Comparison of ENCODE assay signal across 10 cellular contexts in genomic region chr1:183871142-183871541, GRCh38.
DNase-seq lines count a peak whose midpoint lies in the region; ATAC-seq and TF ChIP-seq lines count a peak whose summit lies in the region.
"Had no signal": no experiment of that assay in that cellular context is flagged by ENCODE, and none has a peak within 500 bp of the region (broad histone marks: within the 10 kb centered on the region; RNA-seq: fewer than 3 reads in every experiment).

No MANE protein-coding gene starts in this region.

- peaks cover 10% of the 10 kb centered on the region for H3K36me3 Mint-ChIP-seq in type B pancreatic cell

- H2AFZ ChIP-seq in HCT116 (ENCODE audit: low read depth, low read length, poor library complexity, severe bottlenecking) (no peak overlapping the region), smooth muscle cell (ENCODE audit: low read depth) (no peak overlapping the region)

- TF ChIP-seq POLR2A in HCT116 (IDR thresholded peaks at IDR 0.05; ENCODE audit: borderline replicate concordance, extremely low read depth, insufficient read depth, insufficient read length): no peak

- H3K79me2 ChIP-seq in HCT116 (ENCODE audit: insufficient read depth, low read length): no peaks in the 10 kb centered on the region
- peaks cover 3% of the 10 kb centered on the region for H3K79me2 ChIP-seq in smooth muscle cell (ENCODE audit: low read depth)

- peaks cover 38% of the 10 kb centered on the region for H3K4me1 Mint-ChIP-seq in type B pancreatic cell (ENCODE audit: unreplicated experiment)

- no peaks in the 10 kb centered on the region for H3K9me3 ChIP-seq in HCT116 (ENCODE audit: control insufficient read depth in 1 of 2, insufficient read depth in 1 of 2, low read depth in 1 of 2, low read length in 2 of 2)
- H3K9me3 ChIP-seq in right cardiac atrium (ENCODE audit: control insufficient read depth, low read length): no peaks in the 10 kb centered on the region
- no peaks in the 10 kb centered on the region for H3K9me3 ChIP-seq in smooth muscle cell (replicated peaks; ENCODE audit: low read depth)

- no peak for TF ChIP-seq CTCF in HCT116 (IDR thresholded peaks at IDR 0.05 in 2 of 3, conservative IDR thresholded peaks at IDR 0.05 in 1 of 3; ENCODE audit: borderline replicate concordance in 1 of 3, insufficient read depth in 1 of 3, low read depth in 2 of 3, low read length in 2 of 3)
- no peak for TF ChIP-seq CTCF in smooth muscle cell (IDR thresholded peaks at IDR 0.05; ENCODE audit: borderline replicate concordance, insufficient read depth, poor library complexity, severe bottlenecking)
- no peak for TF ChIP-seq CTCF in type B pancreatic cell (conservative IDR thresholded peaks at IDR 0.05)

- RAD21 ChIA-PET in HCT116 (lab: Charles Lee; ENCODE audit: low non-redundant PET in 1 of 2, low total read pairs in 2 of 2, uncharacterized antibody in 2 of 2, unreplicated experiment in 2 of 2): no interaction called here

- CTCF ChIA-PET in HCT116 (lab: Charles Lee): no interaction called here

- peaks cover 3% of the 10 kb centered on the region for H3K9me3 Mint-ChIP-seq in type B pancreatic cell

- ATAC-seq in HCT116: no peak
- peak; percentile 28 to 45 for ATAC-seq in right cardiac atrium
- ATAC-seq in HG02623 (IDR thresholded peaks at IDR 0.05; ENCODE audit: unreplicated experiment): no peak

- peak overlapping the region; percentile 17; the same call in 1 of the 2 replicates for H3K4me2 ChIP-seq in HCT116 (ENCODE audit: low read length)
- H3K4me2 ChIP-seq in smooth muscle cell: no peak overlapping the region

- H4K20me1 ChIP-seq in HCT116 (ENCODE audit: insufficient read depth) (no peaks in the 10 kb centered on the region), smooth muscle cell (ENCODE audit: low read depth) (peaks cover 4% of the 10 kb centered on the region)

- H3K27ac ChIP-seq in HCT116 (ENCODE audit: low read depth, low read length) (no peak overlapping the region), right cardiac atrium (ENCODE audit: low read length) (peak overlapping the region; percentile 64), smooth muscle cell (ENCODE audit: low read depth) (peak overlapping the region; percentile 73)

- TF ChIP-seq RAD21 in HCT116 (IDR thresholded peaks at IDR 0.05; ENCODE audit: low read depth): no peak

- 50% methylated on average over 3 of the region's 3 CpGs for WGBS in right cardiac atrium
- WGBS in smooth muscle cell (ENCODE audit: low lambda C conversion rate): 76% methylated on average over 3 of the region's 3 CpGs

- BruUV-seq in HCT116 (replicated peaks; lab: Mats Ljungman, UMichigan): no TSS peak

- H3K27me3 Mint-ChIP-seq in type B pancreatic cell: no peaks in the 10 kb centered on the region
- H3K27me3 Mint-ChIP-seq: progenitor cell of endocrine pancreas had no signal

- peak; percentile 12 for DNase-seq in HCT116 (ENCODE audit: low read depth, low spot score)
- peak; percentile 76 for DNase-seq in amniotic epithelial cell (ENCODE audit: low read depth)
- no peak for DNase-seq in right cardiac atrium
- no peak for DNase-seq in smooth muscle cell (lab: John Stamatoyannopoulos, UW; ENCODE audit: unreplicated experiment)
- DNase-seq in retina: no peak
- DNase-seq in type B pancreatic cell (ENCODE audit: extremely low spot score, unreplicated experiment): no peak
- DNase-seq in activated CD8-positive, alpha-beta memory T cell treated with anti-CD3 and anti-CD28 coated beads for 24 hours: no peak
- DNase-seq: activated gamma-delta T cell had no signal

- H3K9me2 ChIP-seq in HCT116 (ENCODE audit: insufficient read depth): no peaks in the 10 kb centered on the region

- H3K36me3 ChIP-seq in HCT116 (ENCODE audit: control insufficient read depth in 1 of 2, insufficient read depth in 2 of 2, low read length in 2 of 2): no peaks in the 10 kb centered on the region
- H3K36me3 ChIP-seq in smooth muscle cell (ENCODE audit: low read depth): no peaks in the 10 kb centered on the region

- H3K9ac ChIP-seq in HCT116 (ENCODE audit: low read length) (no peak overlapping the region), smooth muscle cell (ENCODE audit: low read depth) (no peak overlapping the region)

- no peak overlapping the region for H3K4me3 Mint-ChIP-seq in type B pancreatic cell

- POLR2A ChIA-PET in HCT116 (lab: Charles Lee): no interaction called here

- H3K4me3 ChIP-seq in HCT116 (replicated peaks in 1 of 2; ENCODE audit: low read depth in 1 of 2, low read length in 2 of 2) (no peak overlapping the region), right cardiac atrium (ENCODE audit: low read length) (no peak overlapping the region), smooth muscle cell (no peak overlapping the region)

- H3K4me1 ChIP-seq in HCT116 (ENCODE audit: control insufficient read depth in 1 of 2, insufficient read depth in 2 of 2, low read length in 2 of 2) (peaks cover 2 to 7% of the 10 kb centered on the region in 2 experiments; a peak in 2 of 4 replicates), right cardiac atrium (ENCODE audit: control insufficient read depth, insufficient read depth, low read length) (peaks cover 17% of the 10 kb centered on the region), smooth muscle cell (ENCODE audit: low read depth) (peaks cover 23% of the 10 kb centered on the region)

- no peak overlapping the region for H3K27ac Mint-ChIP-seq in type B pancreatic cell
- H3K27ac Mint-ChIP-seq: progenitor cell of endocrine pancreas had no signal

- intact Hi-C loops in HCT116 (cut with micrococcal nuclease) (no loop called here), right cardiac atrium (cut with DNase I) (loop anchor here in 2 of 4 donors (10.0 kb wide), 2 partner anchors 56 to 66 kb away; partner anchors contain the start of gene RGL1 (in 1 of the 2))

- H3K27me3 ChIP-seq in HCT116 (ENCODE audit: insufficient read depth, low read length): no peaks in the 10 kb centered on the region
- H3K27me3 ChIP-seq in right cardiac atrium (ENCODE audit: control insufficient read depth, insufficient read depth): no peaks in the 10 kb centered on the region
- no peaks in the 10 kb centered on the region for H3K27me3 ChIP-seq in smooth muscle cell (ENCODE audit: low read depth)

- H3F3A ChIP-seq in smooth muscle cell (ENCODE audit: low read depth): peaks cover 3% of the 10 kb centered on the region

TF ChIP-seq in HCT116, 20 proteins besides CTCF, POLR2A, EP300 and RAD21:
- TF ChIP-seq SRF (IDR thresholded peaks at IDR 0.05; ENCODE audit: low read depth): no peak
TF ChIP-seq in HCT116: peak in this region for 0.

Comparison
In these comparisons a context has a peak if more than half of its experiments do, and no peak if none do; other contexts are left out.
1. ATAC-seq: peak in right cardiac atrium (2 of 2); none in HCT116 (single experiment) and HG02623 (single experiment).
2. DNase-seq: peak in HCT116 (single experiment) and amniotic epithelial cell (single experiment); none in right cardiac atrium (0 of 3), smooth muscle cell (single experiment), retina (single experiment), type B pancreatic cell (single experiment) and activated CD8-positive, alpha-beta memory T cell treated with anti-CD3 and anti-CD28 coated beads for 24 hours (single experiment).